ENCODE assay signal across 1 cellular context in genomic region chr3:107208796-107209195, GRCh38.
TF ChIP-seq lines count a peak whose summit lies in the region.

No MANE protein-coding gene starts in this region.

TF ChIP-seq in IMR-90, 13 proteins besides CTCF, POLR2A, EP300 and RAD21 (continued from another document):
- TF ChIP-seq CEBPB (IDR thresholded peaks at IDR 0.05; ENCODE audit: low read depth, low read length) (no peak), RCOR1 (IDR thresholded peaks at IDR 0.05; ENCODE audit: insufficient replicate concordance, low read length) (no peak), USF2 (IDR thresholded peaks at IDR 0.05; ENCODE audit: low read depth, low read length) (no peak), MXI1 (IDR thresholded peaks at IDR 0.05; ENCODE audit: borderline replicate concordance, low read depth, low read length) (no peak)
